In genomic region chr12:110372056-110372425, GRCh38 we compare ENCODE assay signal across 19 cellular contexts. TPM values are rescaled to one million over a fixed set of nuclear protein-coding genes. Genes with fewer than 3 reads are reported as not detected.
DNase-seq lines count a peak whose midpoint lies in the region; ATAC-seq and TF ChIP-seq lines count a peak whose summit lies in the region.
"Had no signal": no experiment of that assay in that cellular context is flagged by ENCODE, and none has a peak within 500 bp of the region (broad histone marks: within the 10 kb centered on the region; RNA-seq: fewer than 3 reads in every experiment).

No MANE protein-coding gene starts in this region.

- peak overlapping the region; percentile 39 for H3K9ac ChIP-seq in BLaER1

- ATAC-seq in stimulated activated effector memory CD8-positive, alpha-beta T cell treated with anti-CD3 and anti-CD28 coated beads, Interleukin-12 subunit alpha, Interleukin-12 subunit beta, amount 100 ng/mL, for 72 hours: no peak
- no peak for ATAC-seq in HG03280 (IDR thresholded peaks at IDR 0.05; ENCODE audit: unreplicated experiment)
- no peak for ATAC-seq in HG03139 (IDR thresholded peaks at IDR 0.05; ENCODE audit: unreplicated experiment)
- ATAC-seq in GM21717 (IDR thresholded peaks at IDR 0.05; ENCODE audit: unreplicated experiment): no peak
- ATAC-seq: body of pancreas; naive thymus-derived CD8-positive, alpha-beta T cell had no signal

- H3K4me1 ChIP-seq in BLaER1: peaks cover 69% of the 10 kb centered on the region
- peaks cover 56 to 100% (median 75%) of the 10 kb centered on the region in 3 donors for H3K4me1 ChIP-seq in esophagus squamous epithelium
- H3K4me1 ChIP-seq in PC-9 (replicated peaks; ENCODE audit: insufficient read depth): no peaks in the 10 kb centered on the region
- H3K4me1 ChIP-seq: body of pancreas had no signal

- WGBS in esophagus squamous epithelium, 2 donors: 62 to 90% methylated on average over 4 to 7 of the region's 7 CpGs

- DNase-seq in RWPE1 (ENCODE audit: low spot score) (no peak), esophagus squamous epithelium (lab: John Stamatoyannopoulos, UW) (no peak), PC-9 (no peak)
- no peak for DNase-seq in stimulated activated effector memory CD8-positive, alpha-beta T cell treated with anti-CD3 and anti-CD28 coated beads, Interleukin-12 subunit alpha, Interleukin-12 subunit beta, amount 100 ng/mL, for 72 hours (ENCODE audit: low spot score in 2 of 2)
- DNase-seq: activated CD4-positive, alpha-beta T cell treated with anti-CD3 and anti-CD28 coated beads for 48 hours; activated naive CD4-positive, alpha-beta T cell treated with anti-CD3 and anti-CD28 coated beads for 36 hours; body of pancreas; dermis blood vessel endothelial cell; heart right ventricle; MV-4-11; naive thymus-derived CD8-positive, alpha-beta T cell; NCI-H2029 treated with DMSO at 0.1 percent for 48 hours; PC-3 had no signal

- no peaks in the 10 kb centered on the region for H3K9me3 Mint-ChIP-seq in stimulated activated effector memory CD8-positive, alpha-beta T cell treated with anti-CD3 and anti-CD28 coated beads, Interleukin-12 subunit alpha, Interleukin-12 subunit beta, amount 100 ng/mL, for 72 hours
- H3K9me3 Mint-ChIP-seq: activated naive CD4-positive, alpha-beta T cell treated with anti-CD3 and anti-CD28 coated beads for 36 hours; naive thymus-derived CD8-positive, alpha-beta T cell had no signal

- no peak overlapping the region for H2AFZ ChIP-seq in PC-9

- H3K36me3 Mint-ChIP-seq in stimulated activated effector memory CD8-positive, alpha-beta T cell treated with anti-CD3 and anti-CD28 coated beads, Interleukin-12 subunit alpha, Interleukin-12 subunit beta, amount 100 ng/mL, for 72 hours: peaks cover 59% of the 10 kb centered on the region

- no peaks in the 10 kb centered on the region for H3K9me2 ChIP-seq in PC-9 (ENCODE audit: insufficient read depth)

- H4K20me1 ChIP-seq in BLaER1 (peaks cover 36% of the 10 kb centered on the region), PC-9 (ENCODE audit: insufficient read depth) (no peaks in the 10 kb centered on the region)

- peak overlapping the region; percentile 77 for H3K27ac ChIP-seq in BLaER1
- peak overlapping the region; percentile 71 for H3K27ac ChIP-seq in RWPE1
- peak overlapping the region; percentile 88 to 93 (median 90) for H3K27ac ChIP-seq in esophagus squamous epithelium
- H3K27ac ChIP-seq in PC-9: no peak overlapping the region
- H3K27ac ChIP-seq: body of pancreas, HL-60 had no signal

- no peak overlapping the region; the same call in 1 of the 2 replicates for H3K4me3 ChIP-seq in BLaER1
- peak overlapping the region in 3 of 4 donors; percentile 3 to 26 (median 4) for H3K4me3 ChIP-seq in esophagus squamous epithelium
- H3K4me3 ChIP-seq in PC-9: no peak overlapping the region
- H3K4me3 ChIP-seq: body of pancreas, heart right ventricle, spleen had no signal

- intact Hi-C loops in esophagus squamous epithelium (cut with DNase I) (no loop called here), PC-9 (cut with micrococcal nuclease; ENCODE audit: unreplicated experiment) (no loop called here)

- BruUV-seq in PC-9 (replicated peaks; lab: Mats Ljungman, UMichigan): no TSS peak

- POLR2A ChIA-PET in RWPE1 (lab: Yijun Ruan, JAX; ENCODE audit: low non-redundant PET): interaction anchor here (0.7 kb wide), 1 partner anchor 19 kb away, joined by 3 read pairs; no protein-coding TSS in a partner anchor
- POLR2A ChIA-PET in PC-9 (lab: Charles Lee; ENCODE audit: unreplicated experiment): no interaction called here

- CTCF ChIA-PET in RWPE1 (lab: Yijun Ruan, JAX): interaction anchor here (1.0 kb wide), 1 partner anchor 27 kb away, joined by 3 read pairs; no protein-coding TSS in a partner anchor
- CTCF ChIA-PET in PC-9 (lab: Charles Lee): no interaction called here

- H3K27me3 ChIP-seq in BLaER1 (no peaks in the 10 kb centered on the region), esophagus squamous epithelium (no peaks in the 10 kb centered on the region), PC-9 (ENCODE audit: insufficient read depth, low read depth) (no peaks in the 10 kb centered on the region)
- H3K27me3 ChIP-seq: body of pancreas, heart right ventricle, spleen had no signal

- peaks cover 7% of the 10 kb centered on the region for H3K4me1 Mint-ChIP-seq in stimulated activated effector memory CD8-positive, alpha-beta T cell treated with anti-CD3 and anti-CD28 coated beads, Interleukin-12 subunit alpha, Interleukin-12 subunit beta, amount 100 ng/mL, for 72 hours

- H3K4me2 ChIP-seq in BLaER1 (peak overlapping the region; percentile 87), PC-9 (no peak overlapping the region)

- H3K79me2 ChIP-seq in PC-9 (ENCODE audit: low read depth): no peaks in the 10 kb centered on the region

- H3K27ac Mint-ChIP-seq in stimulated activated effector memory CD8-positive, alpha-beta T cell treated with anti-CD3 and anti-CD28 coated beads, Interleukin-12 subunit alpha, Interleukin-12 subunit beta, amount 100 ng/mL, for 72 hours: peak overlapping the region; percentile 27
- H3K27ac Mint-ChIP-seq: activated naive CD4-positive, alpha-beta T cell treated with anti-CD3 and anti-CD28 coated beads for 36 hours had no signal

- no peak for TF ChIP-seq CTCF in RWPE1 (conservative IDR thresholded peaks at IDR 0.05; ENCODE audit: low read depth)
- no peak for TF ChIP-seq CTCF in esophagus squamous epithelium (IDR thresholded peaks at IDR 0.05)
- no peak for TF ChIP-seq CTCF in PC-9 (conservative IDR thresholded peaks at IDR 0.05)

- H3K36me3 ChIP-seq in BLaER1: peaks cover 70% of the 10 kb centered on the region
- H3K36me3 ChIP-seq in esophagus squamous epithelium: peaks cover 7 to 43% (median 11%) of the 10 kb centered on the region in 3 donors
- peaks cover 19% of the 10 kb centered on the region; the same call in 1 of the 2 replicates for H3K36me3 ChIP-seq in PC-9 (ENCODE audit: low read depth)

- no peak for TF ChIP-seq POLR2A in esophagus squamous epithelium (IDR thresholded peaks at IDR 0.05)

- H3K9me3 ChIP-seq in BLaER1: no peaks in the 10 kb centered on the region
- H3K9me3 ChIP-seq in esophagus squamous epithelium: no peaks in the 10 kb centered on the region
- H3K9me3 ChIP-seq in PC-9 (ENCODE audit: insufficient read depth, low read depth): no peaks in the 10 kb centered on the region
- H3K9me3 ChIP-seq: body of pancreas, heart right ventricle, spleen had no signal

- peaks cover 3% of the 10 kb centered on the region; the same call in 1 of the 2 replicates for H3F3A ChIP-seq in PC-9 (ENCODE audit: insufficient read depth, low read depth)

- H3K4me3 Mint-ChIP-seq in stimulated activated effector memory CD8-positive, alpha-beta T cell treated with anti-CD3 and anti-CD28 coated beads, Interleukin-12 subunit alpha, Interleukin-12 subunit beta, amount 100 ng/mL, for 72 hours: no peak overlapping the region
- H3K4me3 Mint-ChIP-seq: activated naive CD4-positive, alpha-beta T cell treated with anti-CD3 and anti-CD28 coated beads for 36 hours; naive thymus-derived CD8-positive, alpha-beta T cell had no signal

RNA-seq across cellular contexts. Expression of gene ANAPC7, which starts 31.5 kb away (rescaled TPM):
- total RNA-seq in esophagus squamous epithelium (10 to 100 TPM; 67.5 to 78.8 (median 74.4) TPM), PC-9 (2021) (48.7 and 52.4 TPM in 2 replicates)

Comparison
In these comparisons a context has a peak if more than half of its experiments do, and no peak if none do; other contexts are left out.
1. H3K4me3 ChIP-seq: peak in esophagus squamous epithelium (3 of 4); none in BLaER1 (single experiment) and PC-9 (single experiment).